ENCODE assay signal across 23 cellular contexts in genomic region chr10:62177111-62177510, GRCh38.
"Had no signal": no experiment of that assay in that cellular context is flagged by ENCODE, and none has a peak within 500 bp of the region (broad histone marks: within the 10 kb centered on the region; RNA-seq: fewer than 3 reads in every experiment).

No MANE protein-coding gene starts in this region.

- H3K4me3 Mint-ChIP-seq: activated B cell treated with CpG ODN at 0.5 μM for 24 hours; dendritic cell treated with granulocyte-macrophage colony-stimulating factor and Interleukin-4, amounts not matched to agents 40 ng/mL and 50 ng/mL, for 4 days; endodermal cell; nephron progenitor cell; stimulated activated naive CD8-positive, alpha-beta T cell treated with anti-CD3 and anti-CD28 coated beads, Interleukin-15, Interleukin-2, amounts not matched to agents 100 ng/mL and 50 ng/mL, for 24 hours; type B pancreatic cell had no signal

- H3K27me3 ChIP-seq: adrenal gland, ascending aorta, heart right ventricle, neutrophil, right lobe of liver, uterus had no signal

- H3K4me1 Mint-ChIP-seq: endodermal cell, nephron progenitor cell had no signal

- H3K27me3 Mint-ChIP-seq: activated B cell treated with CpG ODN at 0.5 μM for 24 hours; dendritic cell treated with granulocyte-macrophage colony-stimulating factor and Interleukin-4, amounts not matched to agents 40 ng/mL and 50 ng/mL, for 4 days; progenitor cell of endocrine pancreas; stimulated activated naive CD8-positive, alpha-beta T cell treated with anti-CD3 and anti-CD28 coated beads, Interleukin-15, Interleukin-2, amounts not matched to agents 100 ng/mL and 50 ng/mL, for 24 hours; type B pancreatic cell had no signal

- H3K36me3 ChIP-seq: adrenal gland, ascending aorta, heart right ventricle, left ventricle myocardium inferior, neutrophil, right lobe of liver, uterus had no signal

- FAIRE-seq: islet of Langerhans had no signal

- DNase-seq: activated B cell treated with CpG ODN at 0.5 μM for 24 hours; activated CD4-positive, alpha-beta T cell treated with anti-CD3 and anti-CD28 coated beads, Interleukin-2, amount 50 U/mL, for 1 hour; activated gamma-delta T cell; activated naive CD4-positive, alpha-beta T cell treated with anti-CD3 and anti-CD28 coated beads, Interleukin-2, amount 50 U/mL, for 16 hours; adrenal gland; caudate nucleus; endodermal cell; foreskin melanocyte; heart right ventricle; left ventricle myocardium inferior; mesendoderm; nephron progenitor cell; right lobe of liver; stimulated activated CD4-positive, alpha-beta T cell treated with anti-CD3 and anti-CD28 coated beads, Interleukin-2, amount 100 ng/mL, for 48 hours; uterus had no signal

- H3K4me1 ChIP-seq: adrenal gland, ascending aorta, left ventricle myocardium inferior, right lobe of liver, uterus had no signal

- H3K27ac Mint-ChIP-seq: activated B cell treated with CpG ODN at 0.5 μM for 24 hours, endodermal cell, nephron progenitor cell, progenitor cell of endocrine pancreas, type B pancreatic cell had no signal

- H3K27ac ChIP-seq: adrenal gland, ascending aorta, heart right ventricle, left ventricle myocardium inferior, neutrophil, right lobe of liver, uterus had no signal

- H3K9me3 ChIP-seq: adrenal gland, neutrophil, right lobe of liver, uterus had no signal

- H3K4me3 ChIP-seq: adrenal gland, ascending aorta, heart right ventricle, left ventricle myocardium inferior, lung, right lobe of liver, uterus had no signal
